Comparison of ENCODE assay signal across 14 cellular contexts in the genomic region with DNA sequence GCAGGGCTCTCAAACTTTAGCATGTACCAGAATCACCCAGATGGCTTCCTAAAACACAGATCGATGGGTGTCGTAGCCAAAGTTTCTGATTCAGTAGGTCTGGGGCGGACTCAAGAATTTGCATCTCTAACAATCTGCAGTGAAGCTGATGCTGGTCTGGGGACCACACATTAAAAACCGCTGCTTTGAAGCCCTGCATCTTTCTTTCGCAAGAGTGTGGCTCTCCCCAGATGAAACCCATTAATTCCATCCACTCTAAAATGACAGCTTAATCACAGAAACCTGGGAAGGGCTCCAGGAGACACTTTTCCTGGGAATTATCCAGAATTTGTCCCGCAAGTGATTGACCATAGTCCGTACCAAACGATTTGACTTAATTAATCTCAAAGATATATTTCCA.
"Had no signal": no experiment of that assay in that cellular context is flagged by ENCODE, and none has a peak within 500 bp of the region (broad histone marks: within the 10 kb centered on the region; RNA-seq: fewer than 3 reads in every experiment).

No MANE protein-coding gene starts in this region.

- H3K36me3 Mint-ChIP-seq: activated naive CD8-positive, alpha-beta T cell treated with anti-CD3 and anti-CD28 coated beads for 36 hours; naive thymus-derived CD8-positive, alpha-beta T cell; stimulated activated memory B cell treated with anti-CD40 and anti-IgM and Interleukin-4, amounts not matched to agents 10 μg/mL and 1 μg/mL and 100 μg/mL, for 72 hours had no signal

- H3K4me3 ChIP-seq: pancreas, thyroid gland had no signal

- ATAC-seq: effector memory CD8-positive, alpha-beta T cell; left lobe of liver; naive thymus-derived CD8-positive, alpha-beta T cell; pancreas; stimulated activated memory B cell treated with anti-CD40 and anti-IgM and Interleukin-4, amounts not matched to agents 10 μg/mL and 1 μg/mL and 100 μg/mL, for 72 hours had no signal

- H3K27me3 Mint-ChIP-seq: activated naive CD8-positive, alpha-beta T cell treated with anti-CD3 and anti-CD28 coated beads for 36 hours; effector memory CD8-positive, alpha-beta T cell; naive thymus-derived CD8-positive, alpha-beta T cell; stimulated activated memory B cell treated with anti-CD40 and anti-IgM and Interleukin-4, amounts not matched to agents 10 μg/mL and 1 μg/mL and 100 μg/mL, for 72 hours had no signal

- DNase-seq: activated CD4-positive, alpha-beta T cell treated with anti-CD3 and anti-CD28 coated beads, Interleukin-2, amount 10 ng/mL, durations not matched to agents 24 days and 14 days; activated CD4-positive, CD25-positive, alpha-beta regulatory T cell; activated CD8-positive, alpha-beta memory T cell treated with anti-CD3 and anti-CD28 coated beads, Interleukin-2, amount 50 U/mL, for 48 hours; activated gamma-delta T cell treated with Interleukin-2 at 50 U/mL for 16 hours; activated naive CD8-positive, alpha-beta T cell treated with anti-CD3 and anti-CD28 coated beads for 36 hours; dermis blood vessel endothelial cell; effector memory CD8-positive, alpha-beta T cell; hippocampal formation; naive thymus-derived CD8-positive, alpha-beta T cell; pancreas; stimulated activated CD4-positive, alpha-beta T cell treated with anti-CD3 and anti-CD28 coated beads, Interleukin-12 subunit alpha, Interleukin-12 subunit beta, amount 100 ng/mL, for 4 hours; thyroid gland had no signal

- H3K4me1 Mint-ChIP-seq: activated CD4-positive, alpha-beta T cell treated with anti-CD3 and anti-CD28 coated beads, Interleukin-2, amount 10 ng/mL, durations not matched to agents 24 days and 14 days; naive thymus-derived CD8-positive, alpha-beta T cell; stimulated activated memory B cell treated with anti-CD40 and anti-IgM and Interleukin-4, amounts not matched to agents 10 μg/mL and 1 μg/mL and 100 μg/mL, for 72 hours had no signal

- H3K9me3 Mint-ChIP-seq: activated CD4-positive, alpha-beta T cell treated with anti-CD3 and anti-CD28 coated beads, Interleukin-2, amount 10 ng/mL, durations not matched to agents 24 days and 14 days; activated naive CD8-positive, alpha-beta T cell treated with anti-CD3 and anti-CD28 coated beads for 36 hours; effector memory CD8-positive, alpha-beta T cell; naive thymus-derived CD8-positive, alpha-beta T cell; stimulated activated memory B cell treated with anti-CD40 and anti-IgM and Interleukin-4, amounts not matched to agents 10 μg/mL and 1 μg/mL and 100 μg/mL, for 72 hours had no signal

- H3K27ac Mint-ChIP-seq: activated CD4-positive, alpha-beta T cell treated with anti-CD3 and anti-CD28 coated beads, Interleukin-2, amount 10 ng/mL, durations not matched to agents 24 days and 14 days; activated naive CD8-positive, alpha-beta T cell treated with anti-CD3 and anti-CD28 coated beads for 36 hours; effector memory CD8-positive, alpha-beta T cell; naive thymus-derived CD8-positive, alpha-beta T cell; stimulated activated memory B cell treated with anti-CD40 and anti-IgM and Interleukin-4, amounts not matched to agents 10 μg/mL and 1 μg/mL and 100 μg/mL, for 72 hours had no signal

- H3K4me3 Mint-ChIP-seq: activated CD4-positive, alpha-beta T cell treated with anti-CD3 and anti-CD28 coated beads, Interleukin-2, amount 10 ng/mL, durations not matched to agents 24 days and 14 days; activated naive CD8-positive, alpha-beta T cell treated with anti-CD3 and anti-CD28 coated beads for 36 hours; effector memory CD8-positive, alpha-beta T cell; naive thymus-derived CD8-positive, alpha-beta T cell; stimulated activated memory B cell treated with anti-CD40 and anti-IgM and Interleukin-4, amounts not matched to agents 10 μg/mL and 1 μg/mL and 100 μg/mL, for 72 hours had no signal
